In the genomic region with DNA sequence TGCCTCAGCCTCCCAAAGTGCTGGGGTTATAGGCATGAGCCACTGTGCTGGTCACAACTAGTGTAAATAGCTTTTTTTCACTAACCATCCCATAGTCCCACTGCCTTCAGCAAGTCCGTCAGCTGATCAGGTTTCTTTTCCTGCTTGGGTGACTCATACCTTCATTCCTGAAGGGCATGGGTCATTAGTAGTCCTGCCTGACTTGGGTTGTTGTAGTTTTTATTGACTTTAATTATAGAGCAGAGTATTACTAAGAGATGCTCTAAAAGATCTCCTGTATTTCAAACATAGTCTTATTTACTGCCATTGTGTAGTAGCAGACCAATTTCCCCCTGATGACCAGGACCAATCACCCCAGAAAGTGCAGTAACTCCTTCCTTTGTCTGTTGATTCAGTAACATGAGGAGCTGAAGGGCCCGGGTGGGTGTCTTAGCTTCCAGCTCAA, we compare ENCODE assay signal across 1 cellular context.
A peak's percentile ranks its signal among the peaks of the same experiment; 100 is the strongest.
TF ChIP-seq lines count a peak whose summit lies in the region.

No MANE protein-coding gene starts in this region.

TF ChIP-seq in HEK293, 187 proteins besides CTCF, POLR2A, EP300 and RAD21 (continued from another document):
- TF ChIP-seq ZNF76 (tag by site-specific recombination; IDR thresholded peaks at IDR 0.05; ENCODE audit: borderline replicate concordance, low read depth) (peak; percentile 68), ZNF266 (tag by site-specific recombination; IDR thresholded peaks at IDR 0.05; ENCODE audit: low read depth) (no peak), ZNF175 (tag by site-specific recombination; IDR thresholded peaks at IDR 0.05) (no peak), ZNF701 (tag by site-specific recombination; IDR thresholded peaks at IDR 0.05) (no peak), ZBTB20 (tag by site-specific recombination; IDR thresholded peaks at IDR 0.05) (no peak), ZXDB (tag by site-specific recombination; IDR thresholded peaks at IDR 0.05) (peak; percentile 50; the same call in 1 of the 2 replicates), ZNF366 (tag by site-specific recombination; conservative IDR thresholded peaks at IDR 0.05) (peak; percentile 57; the same call in 1 of the 2 replicates), ZNF48 (tag by site-specific recombination; IDR thresholded peaks at IDR 0.05) (no peak), ZNF558 (tag by site-specific recombination; IDR thresholded peaks at IDR 0.05) (peak; percentile 54; the same call in 1 of the 2 replicates), ZNF146 (tag by site-specific recombination; IDR thresholded peaks at IDR 0.05) (no peak), ZNF341 (tag by site-specific recombination; IDR thresholded peaks at IDR 0.05; ENCODE audit: low read depth) (no peak), SP7 (tag by site-specific recombination; IDR thresholded peaks at IDR 0.05) (peak; percentile 99), ZNF514 (tag by site-specific recombination; IDR thresholded peaks at IDR 0.05) (no peak), ZFP3 (tag by site-specific recombination; IDR thresholded peaks at IDR 0.05; ENCODE audit: low read depth) (no peak), ZNF664 (tag by site-specific recombination; IDR thresholded peaks at IDR 0.05) (no peak), ZNF184 (tag by site-specific recombination; IDR thresholded peaks at IDR 0.05) (0 out of 2 replicates have a peak, but pooled peaks have one; percentile 24), ZNF776 (tag by site-specific recombination; IDR thresholded peaks at IDR 0.05; ENCODE audit: borderline replicate concordance) (no peak), ZNF335 (tag by site-specific recombination; conservative IDR thresholded peaks at IDR 0.05) (peak; percentile 52), YY2 (tag by site-specific recombination; IDR thresholded peaks at IDR 0.05) (no peak), ZNF302 (tag by site-specific recombination; IDR thresholded peaks at IDR 0.05; ENCODE audit: low read depth) (no peak), BCL11A (tag by site-specific recombination; IDR thresholded peaks at IDR 0.05; ENCODE audit: low read depth) (peak; percentile 89), ZNF660 (tag by site-specific recombination; IDR thresholded peaks at IDR 0.05) (peak; percentile 71), ZBTB17 (tag by site-specific recombination; IDR thresholded peaks at IDR 0.05) (no peak), KLF16 (tag by site-specific recombination; IDR thresholded peaks at IDR 0.05) (no peak), ZNF549 (tag by site-specific recombination; IDR thresholded peaks at IDR 0.05) (no peak), ZNF354C (tag by site-specific recombination; IDR thresholded peaks at IDR 0.05; ENCODE audit: borderline replicate concordance, low read depth) (no peak), ZNF311 (tag by site-specific recombination; IDR thresholded peaks at IDR 0.05; ENCODE audit: borderline replicate concordance) (no peak), ZFHX2 (tag by site-specific recombination; conservative IDR thresholded peaks at IDR 0.05) (no peak), ZNF677 (tag by site-specific recombination; IDR thresholded peaks at IDR 0.05) (no peak), WT1 (tag by site-specific recombination; IDR thresholded peaks at IDR 0.05) (peak; percentile 86), PRDM1 (tag by site-specific recombination; IDR thresholded peaks at IDR 0.05) (peak; percentile 34; the same call in 1 of the 2 replicates), ZNF37A (tag by site-specific recombination; IDR thresholded peaks at IDR 0.05) (no peak), KLF8 (tag by site-specific recombination; IDR thresholded peaks at IDR 0.05) (0 out of 2 replicates have a peak, but pooled peaks have one; percentile 27)
- TF ChIP-seq, protein P1, sequence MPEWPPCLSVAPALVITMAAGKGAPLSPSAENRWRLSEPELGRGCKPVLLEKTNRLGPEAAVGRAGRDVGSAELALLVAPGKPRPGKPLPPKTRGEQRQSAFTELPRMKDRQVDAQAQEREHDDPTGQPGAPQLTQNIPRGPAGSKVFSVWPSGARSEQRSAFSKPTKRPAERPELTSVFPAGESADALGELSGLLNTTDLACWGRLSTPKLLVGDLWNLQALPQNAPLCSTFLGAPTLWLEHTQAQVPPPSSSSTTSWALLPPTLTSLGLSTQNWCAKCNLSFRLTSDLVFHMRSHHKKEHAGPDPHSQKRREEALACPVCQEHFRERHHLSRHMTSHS (tag by site-specific recombination; IDR thresholded peaks at IDR 0.05), result no peak
- TF ChIP-seq, protein P2, sequence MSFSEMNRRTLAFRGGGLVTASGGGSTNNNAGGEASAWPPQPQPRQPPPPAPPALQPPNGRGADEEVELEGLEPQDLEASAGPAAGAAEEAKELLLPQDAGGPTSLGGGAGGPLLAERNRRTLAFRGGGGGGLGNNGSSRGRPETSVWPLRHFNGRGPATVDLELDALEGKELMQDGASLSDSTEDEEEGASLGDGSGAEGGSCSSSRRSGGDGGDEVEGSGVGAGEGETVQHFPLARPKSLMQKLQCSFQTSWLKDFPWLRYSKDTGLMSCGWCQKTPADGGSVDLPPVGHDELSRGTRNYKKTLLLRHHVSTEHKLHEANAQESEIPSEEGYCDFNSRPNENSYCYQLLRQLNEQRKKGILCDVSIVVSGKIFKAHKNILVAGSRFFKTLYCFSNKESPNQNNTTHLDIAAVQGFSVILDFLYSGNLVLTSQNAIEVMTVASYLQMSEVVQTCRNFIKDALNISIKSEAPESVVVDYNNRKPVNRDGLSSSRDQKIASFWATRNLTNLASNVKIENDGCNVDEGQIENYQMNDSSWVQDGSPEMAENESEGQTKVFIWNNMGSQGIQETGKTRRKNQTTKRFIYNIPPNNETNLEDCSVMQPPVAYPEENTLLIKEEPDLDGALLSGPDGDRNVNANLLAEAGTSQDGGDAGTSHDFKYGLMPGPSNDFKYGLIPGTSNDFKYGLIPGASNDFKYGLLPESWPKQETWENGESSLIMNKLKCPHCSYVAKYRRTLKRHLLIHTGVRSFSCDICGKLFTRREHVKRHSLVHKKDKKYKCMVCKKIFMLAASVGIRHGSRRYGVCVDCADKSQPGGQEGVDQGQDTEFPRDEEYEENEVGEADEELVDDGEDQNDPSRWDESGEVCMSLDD (tag by site-specific recombination; IDR thresholded peaks at IDR 0.05), result no peak
- TF ChIP-seq, protein P3, sequence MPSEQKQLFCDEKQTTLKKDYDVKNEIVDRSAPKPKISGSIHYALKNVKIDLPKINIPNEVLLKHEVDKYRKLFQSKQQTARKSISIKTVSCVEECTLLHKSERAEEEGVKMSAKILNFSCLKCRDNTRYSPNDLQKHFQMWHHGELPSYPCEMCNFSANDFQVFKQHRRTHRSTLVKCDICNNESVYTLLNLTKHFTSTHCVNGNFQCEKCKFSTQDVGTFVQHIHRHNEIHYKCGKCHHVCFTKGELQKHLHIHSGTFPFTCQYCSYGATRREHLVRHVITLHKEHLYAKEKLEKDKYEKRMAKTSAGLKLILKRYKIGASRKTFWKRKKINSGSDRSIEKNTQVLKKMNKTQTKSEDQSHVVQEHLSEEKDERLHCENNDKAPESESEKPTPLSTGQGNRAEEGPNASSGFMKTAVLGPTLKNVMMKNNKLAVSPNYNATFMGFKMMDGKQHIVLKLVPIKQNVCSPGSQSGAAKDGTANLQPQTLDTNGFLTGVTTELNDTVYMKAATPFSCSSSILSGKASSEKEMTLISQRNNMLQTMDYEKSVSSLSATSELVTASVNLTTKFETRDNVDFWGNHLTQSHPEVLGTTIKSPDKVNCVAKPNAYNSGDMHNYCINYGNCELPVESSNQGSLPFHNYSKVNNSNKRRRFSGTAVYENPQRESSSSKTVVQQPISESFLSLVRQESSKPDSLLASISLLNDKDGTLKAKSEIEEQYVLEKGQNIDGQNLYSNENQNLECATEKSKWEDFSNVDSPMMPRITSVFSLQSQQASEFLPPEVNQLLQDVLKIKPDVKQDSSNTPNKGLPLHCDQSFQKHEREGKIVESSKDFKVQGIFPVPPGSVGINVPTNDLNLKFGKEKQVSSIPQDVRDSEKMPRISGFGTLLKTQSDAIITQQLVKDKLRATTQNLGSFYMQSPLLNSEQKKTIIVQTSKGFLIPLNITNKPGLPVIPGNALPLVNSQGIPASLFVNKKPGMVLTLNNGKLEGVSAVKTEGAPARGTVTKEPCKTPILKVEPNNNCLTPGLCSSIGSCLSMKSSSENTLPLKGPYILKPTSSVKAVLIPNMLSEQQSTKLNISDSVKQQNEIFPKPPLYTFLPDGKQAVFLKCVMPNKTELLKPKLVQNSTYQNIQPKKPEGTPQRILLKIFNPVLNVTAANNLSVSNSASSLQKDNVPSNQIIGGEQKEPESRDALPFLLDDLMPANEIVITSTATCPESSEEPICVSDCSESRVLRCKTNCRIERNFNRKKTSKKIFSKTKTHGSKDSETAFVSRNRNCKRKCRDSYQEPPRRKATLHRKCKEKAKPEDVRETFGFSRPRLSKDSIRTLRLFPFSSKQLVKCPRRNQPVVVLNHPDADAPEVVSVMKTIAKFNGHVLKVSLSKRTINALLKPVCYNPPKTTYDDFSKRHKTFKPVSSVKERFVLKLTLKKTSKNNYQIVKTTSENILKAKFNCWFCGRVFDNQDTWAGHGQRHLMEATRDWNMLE (tag by site-specific recombination; conservative IDR thresholded peaks at IDR 0.05; ENCODE audit: low read depth), result no peak
- TF ChIP-seq, protein P4, sequence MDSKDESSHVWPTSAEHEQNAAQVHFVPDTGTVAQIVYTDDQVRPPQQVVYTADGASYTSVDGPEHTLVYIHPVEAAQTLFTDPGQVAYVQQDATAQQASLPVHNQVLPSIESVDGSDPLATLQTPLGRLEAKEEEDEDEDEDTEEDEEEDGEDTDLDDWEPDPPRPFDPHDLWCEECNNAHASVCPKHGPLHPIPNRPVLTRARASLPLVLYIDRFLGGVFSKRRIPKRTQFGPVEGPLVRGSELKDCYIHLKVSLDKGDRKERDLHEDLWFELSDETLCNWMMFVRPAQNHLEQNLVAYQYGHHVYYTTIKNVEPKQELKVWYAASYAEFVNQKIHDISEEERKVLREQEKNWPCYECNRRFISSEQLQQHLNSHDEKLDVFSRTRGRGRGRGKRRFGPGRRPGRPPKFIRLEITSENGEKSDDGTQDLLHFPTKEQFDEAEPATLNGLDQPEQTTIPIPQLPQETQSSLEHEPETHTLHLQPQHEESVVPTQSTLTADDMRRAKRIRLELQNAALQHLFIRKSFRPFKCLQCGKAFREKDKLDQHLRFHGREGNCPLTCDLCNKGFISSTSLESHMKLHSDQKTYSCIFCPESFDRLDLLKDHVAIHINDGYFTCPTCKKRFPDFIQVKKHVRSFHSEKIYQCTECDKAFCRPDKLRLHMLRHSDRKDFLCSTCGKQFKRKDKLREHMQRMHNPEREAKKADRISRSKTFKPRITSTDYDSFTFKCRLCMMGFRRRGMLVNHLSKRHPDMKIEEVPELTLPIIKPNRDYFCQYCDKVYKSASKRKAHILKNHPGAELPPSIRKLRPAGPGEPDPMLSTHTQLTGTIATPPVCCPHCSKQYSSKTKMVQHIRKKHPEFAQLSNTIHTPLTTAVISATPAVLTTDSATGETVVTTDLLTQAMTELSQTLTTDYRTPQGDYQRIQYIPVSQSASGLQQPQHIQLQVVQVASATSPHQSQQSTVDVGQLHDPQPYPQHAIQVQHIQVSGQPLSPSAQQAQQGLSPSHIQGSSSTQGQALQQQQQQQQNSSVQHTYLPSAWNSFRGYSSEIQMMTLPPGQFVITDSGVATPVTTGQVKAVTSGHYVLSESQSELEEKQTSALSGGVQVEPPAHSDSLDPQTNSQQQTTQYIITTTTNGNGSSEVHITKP (tag by site-specific recombination; IDR thresholded peaks at IDR 0.05), result peak; percentile 76
